16 cellular contexts compared by ENCODE assay signal in the genomic region with DNA sequence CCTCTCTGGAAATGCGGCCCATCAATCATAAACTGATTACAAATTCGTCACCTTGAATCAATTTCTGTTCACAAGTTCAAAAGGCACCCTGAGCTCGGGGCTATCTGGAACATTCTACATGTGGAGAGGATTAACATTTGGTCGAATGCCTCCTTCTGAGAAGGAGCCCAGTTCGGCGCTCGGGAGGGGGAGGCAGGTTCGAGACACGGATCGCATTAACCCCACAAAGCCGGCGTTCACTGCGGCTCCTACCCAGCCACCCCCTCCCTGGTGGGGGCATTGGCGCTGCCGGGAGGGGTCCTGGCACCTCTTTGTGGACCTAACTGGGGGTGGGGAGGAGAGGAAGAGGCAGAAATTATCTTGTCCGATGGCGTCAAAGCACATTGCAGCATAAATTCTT.
DNase-seq lines count a peak whose midpoint lies in the region; ATAC-seq and TF ChIP-seq lines count a peak whose summit lies in the region.
"Had no signal": no experiment of that assay in that cellular context is flagged by ENCODE, and none has a peak within 500 bp of the region (broad histone marks: within the 10 kb centered on the region; RNA-seq: fewer than 3 reads in every experiment).

No MANE protein-coding gene starts in this region.

- no peak for TF ChIP-seq CTCF in type B pancreatic cell (conservative IDR thresholded peaks at IDR 0.05)
- no peak for TF ChIP-seq CTCF in CD4-positive, alpha-beta T cell (IDR thresholded peaks at IDR 0.05)

- peak; percentile 35 for DNase-seq in activated CD8-positive, alpha-beta memory T cell treated with anti-CD3 and anti-CD28 coated beads for 24 hours
- no peak for DNase-seq in activated CD8-positive, alpha-beta memory T cell treated with anti-CD3 and anti-CD28 coated beads, Interleukin-2, amount 50 U/mL, for 4 hours
- DNase-seq in RPMI7951 (ENCODE audit: low read depth) (peak; percentile 3), mesenteric fat pad (ENCODE audit: low spot score) (peak; percentile 67), type B pancreatic cell (ENCODE audit: extremely low spot score, unreplicated experiment) (peak; percentile 60), Ammon's horn (ENCODE audit: low spot score) (no peak), cerebellar cortex (ENCODE audit: low spot score) (no peak)
- DNase-seq in CD4-positive, alpha-beta T cell, result no peak
- DNase-seq: 8988T, GOT3, NCI-H1048, NCI-H2081 treated with DMSO at 0.1 percent for 48 hours, NCI-H510A treated with DMSO at 0.1 percent for 48 hours, NCI-H82, PC-9 had no signal

- peaks cover 5% of the 10 kb centered on the region for H3K9me3 Mint-ChIP-seq in type B pancreatic cell
- peaks cover 4% of the 10 kb centered on the region for H3K9me3 Mint-ChIP-seq in CD4-positive, alpha-beta T cell

- H3K4me1 Mint-ChIP-seq in type B pancreatic cell (ENCODE audit: unreplicated experiment), result peaks cover 15% of the 10 kb centered on the region
- H3K4me1 Mint-ChIP-seq in CD4-positive, alpha-beta T cell (ENCODE audit: low read depth), result no peaks in the 10 kb centered on the region

- H3K27ac ChIP-seq in CD4-positive, alpha-beta T cell (ENCODE audit: low read depth, low read length), result no peak overlapping the region
- H3K27ac ChIP-seq: BLaER1, PC-9 had no signal

- H3K4me3 Mint-ChIP-seq in type B pancreatic cell, result no peak overlapping the region
- no peak overlapping the region for H3K4me3 Mint-ChIP-seq in CD4-positive, alpha-beta T cell

- intact Hi-C loops in CD4-positive, alpha-beta T cell (cut with DNase I, micrococcal nuclease), result no loop called here

- H3K36me3 Mint-ChIP-seq in type B pancreatic cell, result no peaks in the 10 kb centered on the region
- no peaks in the 10 kb centered on the region for H3K36me3 Mint-ChIP-seq in CD4-positive, alpha-beta T cell (ENCODE audit: low read depth)

- H3K27ac Mint-ChIP-seq in type B pancreatic cell, result no peak overlapping the region
- H3K27ac Mint-ChIP-seq in CD4-positive, alpha-beta T cell, result no peak overlapping the region

- H3K9me3 ChIP-seq in CD4-positive, alpha-beta T cell (ENCODE audit: control insufficient read depth, low read length), result no peaks in the 10 kb centered on the region
- H3K9me3 ChIP-seq: BLaER1 had no signal

- H3K27me3 ChIP-seq in CD4-positive, alpha-beta T cell (ENCODE audit: control insufficient read depth, insufficient read depth, low read length), result no peaks in the 10 kb centered on the region
- H3K27me3 ChIP-seq: BLaER1 had no signal

- POLR2A ChIA-PET in CD4-positive, alpha-beta T cell (lab: Charles Lee), result no interaction called here

- H3K27me3 Mint-ChIP-seq in type B pancreatic cell, result peaks cover 43% of the 10 kb centered on the region
- peaks cover 5% of the 10 kb centered on the region for H3K27me3 Mint-ChIP-seq in CD4-positive, alpha-beta T cell

- ATAC-seq in CD4-positive, alpha-beta T cell (ENCODE audit: poor library complexity), result no peak

- CTCF ChIA-PET in CD4-positive, alpha-beta T cell (lab: Charles Lee), result no interaction called here

Comparison
In these comparisons a context has a peak if more than half of its experiments do, and no peak if none do; other contexts are left out.
1. DNase-seq: peak in activated CD8-positive, alpha-beta memory T cell treated with anti-CD3 and anti-CD28 coated beads for 24 hours (single experiment), RPMI7951 (single experiment), mesenteric fat pad (single experiment) and type B pancreatic cell (single experiment); none in activated CD8-positive, alpha-beta memory T cell treated with anti-CD3 and anti-CD28 coated beads, Interleukin-2, amount 50 U/mL, for 4 hours (single experiment), Ammon's horn (single experiment), CD4-positive, alpha-beta T cell (0 of 10) and cerebellar cortex (single experiment).